Comparison of ENCODE assay signal across 21 cellular contexts in genomic region chr15:58432421-58432820, GRCh38. TPM values are rescaled to one million over a fixed set of nuclear protein-coding genes. Genes with fewer than 3 reads are reported as not detected.
DNase-seq lines count a peak whose midpoint lies in the region; ATAC-seq, FAIRE-seq and TF ChIP-seq lines count a peak whose summit lies in the region.
"Had no signal": no experiment of that assay in that cellular context is flagged by ENCODE, and none has a peak within 500 bp of the region (broad histone marks: within the 10 kb centered on the region; RNA-seq: fewer than 3 reads in every experiment).

No MANE protein-coding gene starts in this region.

- no peaks in the 10 kb centered on the region for H4K20me1 ChIP-seq in SK-N-SH (ENCODE audit: insufficient read depth)
- H4K20me1 ChIP-seq in K562 (replicated peaks; ENCODE audit: control insufficient read depth, insufficient read depth, low read length), result no peaks in the 10 kb centered on the region
- H4K20me1 ChIP-seq in smooth muscle cell (ENCODE audit: low read depth), result no peaks in the 10 kb centered on the region

- CTCF ChIA-PET in SK-N-SH (lab: Yijun Ruan, JAX) (no interaction called here), K562 (lab: Yijun Ruan, JAX; ENCODE audit: low intra/inter-chr PET ratio) (no interaction called here)

- DNase-seq in SK-N-SH (no peak), K562 (ENCODE audit: extremely low read depth in 1 of 4, low spot score in 3 of 4) (no peak), left kidney (ENCODE audit: low read depth, low spot score) (peak; percentile 58), smooth muscle cell (lab: John Stamatoyannopoulos, UW; ENCODE audit: unreplicated experiment) (no peak)
- DNase-seq: 8988T; activated CD4-positive, alpha-beta T cell treated with anti-CD3 and anti-CD28 coated beads for 36 hours; GDM1; naive thymus-derived CD8-positive, alpha-beta T cell; NCI-H2081 treated with DMSO at 0.1 percent for 48 hours; NK-92 treated with Interleukin-12 subunit alpha and Interleukin-12 subunit beta, amount 100 ng/mL, for 24 hours; SIG-M5; stimulated activated CD4-positive, alpha-beta T cell treated with anti-CD3 and anti-CD28 coated beads, Interleukin-1b, Interleukin-23, amount 100 ng/mL, for 48 hours; substantia nigra; T-helper 9 cell had no signal

- no peaks in the 10 kb centered on the region; the same call in 1 of the 2 replicates for H3K27me3 ChIP-seq in SK-N-SH (ENCODE audit: insufficient read depth)
- H3K27me3 ChIP-seq in K562 (ENCODE audit: control insufficient read depth in 2 of 2, insufficient read depth in 2 of 2, low read length in 2 of 2), result no peaks in the 10 kb centered on the region
- no peaks in the 10 kb centered on the region for H3K27me3 ChIP-seq in smooth muscle cell (ENCODE audit: low read depth)
- H3K27me3 ChIP-seq: cardiac muscle cell had no signal

- POLR2A ChIA-PET in SK-N-SH (lab: Yijun Ruan, JAX), result no interaction called here
- POLR2A ChIA-PET in K562 (lab: Yijun Ruan, JAX), result no interaction called here

- H3K9me3 ChIP-seq in SK-N-SH (no peaks in the 10 kb centered on the region), K562 (replicated peaks; ENCODE audit: control insufficient read depth, insufficient read depth, low read depth, low read length) (no peaks in the 10 kb centered on the region), smooth muscle cell (replicated peaks; ENCODE audit: low read depth) (no peaks in the 10 kb centered on the region)

- H3K79me2 ChIP-seq in SK-N-SH (ENCODE audit: insufficient read depth), result no peaks in the 10 kb centered on the region
- no peaks in the 10 kb centered on the region for H3K79me2 ChIP-seq in K562 (ENCODE audit: control insufficient read depth, insufficient read depth, low read length)
- no peaks in the 10 kb centered on the region for H3K79me2 ChIP-seq in smooth muscle cell (ENCODE audit: low read depth)

- H3K4me1 ChIP-seq in SK-N-SH (ENCODE audit: control insufficient read depth in 1 of 2, insufficient read depth in 2 of 2, low read depth in 1 of 2, low read length in 1 of 2) (peaks cover 0 to 8% of the 10 kb centered on the region in 2 experiments; a peak in 1 of 4 replicates), K562 (replicated peaks in 1 of 2; ENCODE audit: control insufficient read depth in 2 of 2, insufficient read depth in 2 of 2, low read length in 2 of 2) (peaks cover 14 to 17% of the 10 kb centered on the region in 2 experiments), smooth muscle cell (ENCODE audit: low read depth) (no peaks in the 10 kb centered on the region)

- H2AFZ ChIP-seq in SK-N-SH (ENCODE audit: low read depth) (no peak overlapping the region), K562 (ENCODE audit: low read depth, low read length) (peak overlapping the region; percentile 43; the same call in 1 of the 2 replicates), smooth muscle cell (ENCODE audit: low read depth) (no peak overlapping the region)

- no TSS peak for BruUV-seq in K562 (replicated peaks; lab: Mats Ljungman, UMichigan)

- H3K4me3 ChIP-seq in SK-N-SH (ENCODE audit: low read depth in 2 of 2, low read length in 1 of 2), result no peak overlapping the region
- H3K4me3 ChIP-seq in K562, result no peak overlapping the region
- peak overlapping the region; percentile 5 for H3K4me3 ChIP-seq in smooth muscle cell
- H3K4me3 ChIP-seq: cardiac muscle cell had no signal

- H3K4me2 ChIP-seq in SK-N-SH, result no peak overlapping the region
- no peak overlapping the region for H3K4me2 ChIP-seq in K562 (ENCODE audit: insufficient read depth, low read length)
- H3K4me2 ChIP-seq in smooth muscle cell, result no peak overlapping the region

- H3F3A ChIP-seq in SK-N-SH (replicated peaks; ENCODE audit: insufficient read depth) (no peaks in the 10 kb centered on the region), smooth muscle cell (ENCODE audit: low read depth) (no peaks in the 10 kb centered on the region)

- no peak for TF ChIP-seq RAD21 in SK-N-SH (IDR thresholded peaks at IDR 0.05; ENCODE audit: low read length)
- no peak for TF ChIP-seq RAD21 in K562 (CRISPR knock-in tag; conservative IDR thresholded peaks at IDR 0.05 in 1 of 2, IDR thresholded peaks at IDR 0.05 in 1 of 2)

- H3K9ac ChIP-seq in SK-N-SH (no peak overlapping the region), K562 (ENCODE audit: insufficient read depth in 1 of 2, low read depth in 2 of 2, low read length in 2 of 2) (no peak overlapping the region), smooth muscle cell (ENCODE audit: low read depth) (no peak overlapping the region)

- 55% methylated on average over 6 of the region's 6 CpGs for WGBS in SK-N-SH (ENCODE audit: low lambda C conversion rate)
- WGBS in K562 (ENCODE audit: insufficient coverage, low coverage, missing lambda C conversion rate), result 54% methylated on average over 6 of the region's 6 CpGs
- 79% methylated on average over 6 of the region's 6 CpGs for WGBS in smooth muscle cell (ENCODE audit: low lambda C conversion rate)

- intact Hi-C loops in K562 (cut with micrococcal nuclease), result loop anchor here (5.0 to 10.0 kb wide), 3 partner anchors 48 to 322 kb away; no protein-coding TSS in a partner anchor

- no peak for TF ChIP-seq CTCF in SK-N-SH (IDR thresholded peaks at IDR 0.05)
- TF ChIP-seq CTCF in K562 (IDR thresholded peaks at IDR 0.05 in 2 of 3, conservative IDR thresholded peaks at IDR 0.05 in 1 of 3; ENCODE audit: insufficient read depth in 2 of 3, low read depth in 1 of 3, low read length in 3 of 3), result no peak
- TF ChIP-seq CTCF in smooth muscle cell (IDR thresholded peaks at IDR 0.05; ENCODE audit: borderline replicate concordance, insufficient read depth, poor library complexity, severe bottlenecking), result no peak

- H3K9me2 ChIP-seq in SK-N-SH, result no peaks in the 10 kb centered on the region

- in situ Hi-C loops in K562 (cut with MboI), result loop anchor here (10.0 kb wide), 1 partner anchor 312 kb away; the partner anchor contains the start of gene ADAM10

- TF ChIP-seq POLR2A in K562 (conservative IDR thresholded peaks at IDR 0.05), result no peak

- no peak overlapping the region for H3K27ac ChIP-seq in SK-N-SH (ENCODE audit: low read depth in 2 of 2, low read length in 1 of 2)
- H3K27ac ChIP-seq in K562 (ENCODE audit: extremely low read depth, low read depth, low read length), result no peak overlapping the region
- no peak overlapping the region for H3K27ac ChIP-seq in smooth muscle cell (ENCODE audit: low read depth)
- H3K27ac ChIP-seq: cardiac muscle cell had no signal

- TF ChIP-seq EP300 in SK-N-SH (IDR thresholded peaks at IDR 0.05; ENCODE audit: borderline replicate concordance in 1 of 2, low read depth in 1 of 2, low read length in 1 of 2) (no peak), K562 (IDR thresholded peaks at IDR 0.05; ENCODE audit: low read length) (no peak)

- H3K9me1 ChIP-seq in K562 (ENCODE audit: control insufficient read depth, insufficient read depth, low read length), result no peaks in the 10 kb centered on the region

- no peak for FAIRE-seq in K562 (lab: Jason Lieb, UNC)
- FAIRE-seq: endometrium had no signal

- H3K36me3 ChIP-seq in SK-N-SH (replicated peaks in 1 of 2; ENCODE audit: control insufficient read depth in 1 of 2, insufficient read depth in 2 of 2, low read length in 1 of 2) (no peaks in the 10 kb centered on the region), K562 (ENCODE audit: control insufficient read depth, insufficient read depth, low read length) (no peaks in the 10 kb centered on the region), smooth muscle cell (ENCODE audit: low read depth) (no peaks in the 10 kb centered on the region)
- H3K36me3 ChIP-seq: cardiac muscle cell had no signal

- ATAC-seq in SK-N-SH treated with all-trans-retinoic acid at 6 μM for 48 hours, result no peak
- ATAC-seq in K562, result no peak
- no peak for ATAC-seq in HG03521 (IDR thresholded peaks at IDR 0.05; ENCODE audit: unreplicated experiment)
- ATAC-seq in HG02970 (IDR thresholded peaks at IDR 0.05; ENCODE audit: low FRiP score, unreplicated experiment), result no peak
- ATAC-seq in HG03460 (IDR thresholded peaks at IDR 0.05; ENCODE audit: unreplicated experiment), result no peak
- ATAC-seq: activated CD4-positive, alpha-beta T cell treated with anti-CD3 and anti-CD28 coated beads for 36 hours; activated naive CD4-positive, alpha-beta T cell treated with anti-CD3 and anti-CD28 coated beads, Interleukin-2, amount 50 U/mL, for 72 hours; naive thymus-derived CD8-positive, alpha-beta T cell had no signal

TF ChIP-seq in SK-N-SH treated with all-trans-retinoic acid at 6 μM for 48 hours, 23 proteins besides CTCF, POLR2A, EP300 and RAD21:
- no peak for TF ChIP-seq TCF4 (CRISPR knock-in tag; IDR thresholded peaks at IDR 0.05; ENCODE audit: borderline replicate concordance)
- peak; percentile 73 for TF ChIP-seq ISL1 (CRISPR knock-in tag; IDR thresholded peaks at IDR 0.05)
TF ChIP-seq in SK-N-SH treated with all-trans-retinoic acid at 6 μM for 48 hours: peak in this region for 1.

TF ChIP-seq in K562, 482 proteins besides CTCF, POLR2A, EP300 and RAD21:
- TF ChIP-seq CEBPB (tag; IDR thresholded peaks at IDR 0.05) (peak; percentile 65), CEBPG (CRISPR knock-in tag; IDR thresholded peaks at IDR 0.05) (no peak), CEBPG (tag; conservative IDR thresholded peaks at IDR 0.05 in 1 of 2, IDR thresholded peaks at IDR 0.05 in 1 of 2) (peak; percentile 18 to 56; a peak in 1 of 4 replicates), BDP1 (IDR thresholded peaks at IDR 0.05; ENCODE audit: insufficient read depth, insufficient read length) (no peak)

RNA-seq across cellular contexts. Expression of gene LIPC, which starts 0.6 kb away (rescaled TPM):
- polyA plus RNA-seq in SK-N-SH (2012; rRNA removed) (not detected in 2 replicates), K562 (2011; rRNA removed) (0.11 and 0.12 TPM in 2 replicates), K562 (2014; fragmentation: Illumina TruSeq; extraction: Trizol) (0.09 and 0.14 TPM in 2 replicates), K562 (2014; fragmentation: Nextera tagmentation; extraction: Ambion mirVana) (under 1 TPM in 1 of 2 experiments, not detected in 1; 0.07 TPM), K562 (2014; rRNA removed) (0.35 and 0.41 TPM in 2 replicates), smooth muscle cell (not detected in 2 replicates)
- not detected in 2 replicates for polyA plus RNA-seq in SK-N-SH (2012; cell fraction: cytosol; rRNA removed)
- not detected in 2 replicates for polyA plus RNA-seq in SK-N-SH (2012; cell fraction: nucleus; rRNA removed)
- 0.42 TPM in 1 of 2 replicates, not detected in the other for total RNA-seq in K562 (2011; cell fraction: chromatin; rRNA removed; ENCODE audit: low replicate concordance)
- total RNA-seq in K562 (2011; cell fraction: nucleolus; rRNA removed), result 0.17 and 0.26 TPM in 2 replicates
- 0.15 and 0.92 TPM in 2 replicates for total RNA-seq in K562 (2011; cell fraction: nucleoplasm; rRNA removed)
- total RNA-seq in K562 (2014; rRNA removed) (0.08 TPM in 1 of 2 replicates, not detected in the other), K562 (2014; rRNA removed; fragmentation: Illumina TruSeq; extraction: Trizol) (0.07 and 0.29 TPM in 2 replicates), K562 (2015; rRNA removed; fragmentation: Illumina TruSeq; extraction: Trizol) (0.15 and 0.33 TPM in 2 replicates), K562 (2021) (0.13 and 0.27 TPM in 2 replicates), smooth muscle cell (not detected in 2 replicates)
- polyA plus RNA-seq in K562 (2011; cell fraction: cytosol; rRNA removed), result 0.16 TPM in 1 of 2 replicates, not detected in the other
- polyA plus RNA-seq in K562 (2011; cell fraction: nucleus; rRNA removed), result 0.14 and 0.36 TPM in 2 replicates
- polyA plus RNA-seq in K562 (2012), result 0.76 and 4.9 TPM in 2 replicates
- 0.11 and 0.12 TPM in 2 replicates for polyA minus RNA-seq in K562 (2011; rRNA and poly(A)+ RNA removed)
- polyA minus RNA-seq in K562 (2011; cell fraction: cytosol; rRNA and poly(A)+ RNA removed), result not detected in 2 replicates
- 0.13 and 0.22 TPM in 2 replicates for polyA minus RNA-seq in K562 (2011; cell fraction: nucleus; rRNA and poly(A)+ RNA removed)
- total RNA-seq: cardiac muscle cell had no signal
- polyA plus RNA-seq: cardiac muscle cell had no signal
